10 cellular contexts compared by ENCODE assay signal in genomic region chr15:84942456-84942855, GRCh38. TPM values are rescaled to one million over a fixed set of nuclear protein-coding genes. Genes with fewer than 3 reads are reported as not detected.
"Had no signal": no experiment of that assay in that cellular context is flagged by ENCODE, and none has a peak within 500 bp of the region (broad histone marks: within the 10 kb centered on the region; RNA-seq: fewer than 3 reads in every experiment).

No MANE protein-coding gene starts in this region.

- H2AFZ ChIP-seq: GM23248 had no signal

- H3K27ac ChIP-seq: GM23248, HL-60, KMS-11 had no signal

- ATAC-seq: HepG2 had no signal

- H3K4me2 ChIP-seq: KMS-11 had no signal

- H3K4me3 ChIP-seq: GM23248 had no signal

- H3K9ac ChIP-seq: GM23248, KMS-11 had no signal

- DNase-seq: GM23248, GOT3, H7, HCEC 1CT, IMR-90, KBM-7 had no signal

- FAIRE-seq: HepG2 had no signal

RNA-seq across cellular contexts. Expression of gene SLC28A1, which starts 58.0 kb away (rescaled TPM):
- total RNA-seq: GM23248, H7, HT1080, IMR-90 had no signal
- polyA plus RNA-seq: GM23248, IMR-90 had no signal
